In the genomic region with DNA sequence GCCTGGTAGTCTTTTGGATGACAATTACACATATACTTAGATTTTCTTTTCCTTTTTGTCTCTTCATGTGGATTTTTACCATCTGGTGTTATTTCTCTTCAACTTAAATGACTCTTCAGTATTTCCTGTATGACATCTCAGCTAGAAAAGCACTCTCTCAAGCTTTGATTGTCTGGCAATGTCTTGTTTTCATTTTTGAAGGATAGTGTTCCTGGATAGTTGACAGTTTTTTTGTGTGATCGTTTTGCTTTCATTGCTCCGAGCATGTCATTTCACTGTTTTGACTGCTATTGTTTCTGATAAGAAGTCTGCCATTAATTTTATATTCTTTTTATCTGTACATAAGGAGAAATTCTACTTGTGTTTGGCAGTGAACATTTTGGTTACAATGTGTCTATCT, we compare ENCODE assay signal across 28 cellular contexts.
"Had no signal": no experiment of that assay in that cellular context is flagged by ENCODE, and none has a peak within 500 bp of the region (broad histone marks: within the 10 kb centered on the region; RNA-seq: fewer than 3 reads in every experiment).

No MANE protein-coding gene starts in this region.

- H3K27me3 ChIP-seq: stomach, suprapubic skin, testis, thyroid gland, tibial artery, tibial nerve, transverse colon, upper lobe of left lung, upper lobe of right lung, uterus, vagina had no signal

- H3K4me1 Mint-ChIP-seq: stimulated activated effector memory CD8-positive, alpha-beta T cell treated with anti-CD3 and anti-CD28 coated beads, Interleukin-12 subunit alpha, Interleukin-12 subunit beta, amount 100 ng/mL, for 72 hours; stimulated activated memory B cell treated with anti-CD40 and anti-IgM and Interleukin-4, amounts not matched to agents 10 μg/mL and 1 μg/mL and 100 μg/mL, for 72 hours; stimulated activated naive B cell treated with anti-CD40 and anti-IgM and Interleukin-4, amounts not matched to agents 10 μg/mL and 1 μg/mL and 100 μg/mL, for 72 hours; stimulated activated naive CD8-positive, alpha-beta T cell treated with anti-CD3 and anti-CD28 coated beads, Interleukin-15, amount 100 ng/mL, for 72 hours had no signal

- H3K9me3 Mint-ChIP-seq: stimulated activated naive CD8-positive, alpha-beta T cell treated with anti-CD3 and anti-CD28 coated beads, Interleukin-15, Interleukin-2, amounts not matched to agents 100 ng/mL and 50 ng/mL, for 24 hours had no signal

- H3K4me1 ChIP-seq: stomach, suprapubic skin, testis, tibial artery, tibial nerve, transverse colon, upper lobe of left lung, upper lobe of right lung, uterus, vagina had no signal

- H3K27me3 Mint-ChIP-seq: stimulated activated memory B cell treated with anti-CD40 and anti-IgM and Interleukin-4, amounts not matched to agents 10 μg/mL and 1 μg/mL and 100 μg/mL, for 72 hours; stimulated activated naive B cell treated with anti-CD40 and anti-IgM and Interleukin-4, amounts not matched to agents 10 μg/mL and 1 μg/mL and 100 μg/mL, for 72 hours; stimulated activated naive CD8-positive, alpha-beta T cell treated with anti-CD3 and anti-CD28 coated beads, Interleukin-15, amount 100 ng/mL, for 72 hours had no signal

- H3K4me3 ChIP-seq: stomach, suprapubic skin, testis, thoracic aorta, thyroid gland, tibial artery, tibial nerve, transverse colon, upper lobe of left lung, upper lobe of right lung, uterus, vagina had no signal

- H3K27ac Mint-ChIP-seq: stimulated activated effector memory CD8-positive, alpha-beta T cell treated with anti-CD3 and anti-CD28 coated beads, Interleukin-12 subunit alpha, Interleukin-12 subunit beta, amount 100 ng/mL, for 72 hours; stimulated activated memory B cell treated with anti-CD40 and anti-IgM and Interleukin-4, amounts not matched to agents 10 μg/mL and 1 μg/mL and 100 μg/mL, for 72 hours; stimulated activated naive B cell treated with anti-CD40 and anti-IgM and Interleukin-4, amounts not matched to agents 10 μg/mL and 1 μg/mL and 100 μg/mL, for 72 hours; stimulated activated naive CD8-positive, alpha-beta T cell treated with anti-CD3 and anti-CD28 coated beads, Interleukin-15, amount 100 ng/mL, for 72 hours; stimulated activated naive CD8-positive, alpha-beta T cell treated with anti-CD3 and anti-CD28 coated beads, Interleukin-15, Interleukin-2, amounts not matched to agents 100 ng/mL and 50 ng/mL, for 24 hours; type B pancreatic cell had no signal

- DNase-seq: stimulated activated CD4-positive, alpha-beta T cell treated with anti-CD3 and anti-CD28 coated beads, Interleukin-2, amount 100 ng/mL, for 48 hours; stimulated activated CD4-positive, alpha-beta T cell treated with anti-CD3 and anti-CD28 coated beads, Interleukin-4, amount 100 ng/mL, for 1 hour; stimulated activated CD4-positive, alpha-beta T cell treated with anti-CD3 and anti-CD28 coated beads, Interleukin-4, amount 100 ng/mL, for 24 hours; stimulated activated CD4-positive, alpha-beta T cell treated with anti-CD3 and anti-CD28 coated beads, Interleukin-4, amount 100 ng/mL, for 4 hours; stimulated activated CD8-positive, alpha-beta memory T cell treated with anti-CD3 and anti-CD28 coated beads, Interleukin-4, amount 100 ng/mL, for 48 hours; stimulated activated naive B cell treated with anti-CD40 and anti-IgM and Interleukin-4, amounts not matched to agents 10 μg/mL and 1 μg/mL and 100 μg/mL, for 72 hours; stimulated activated naive CD4-positive, alpha-beta T cell; stimulated activated naive CD4-positive, alpha-beta T cell treated with Interleukin-2 at 50 U/mL for 16 hours; stimulated activated naive CD8-positive, alpha-beta T cell treated with anti-CD3 and anti-CD28 coated beads, Interleukin-15, amount 100 ng/mL, for 72 hours; stimulated activated naive CD8-positive, alpha-beta T cell treated with anti-CD3 and anti-CD28 coated beads, Interleukin-15, Interleukin-2, amounts not matched to agents 100 U/mL and 50 U/mL, for 24 hours; stomach; substantia nigra; testis; thyroid gland; tibial artery; transverse colon; trophoblast cell; upper lobe of left lung; upper lobe of right lung; uterus had no signal

- H3K27ac ChIP-seq: stomach, suprapubic skin, testis, thoracic aorta, thyroid gland, tibial artery, tibial nerve, transverse colon, upper lobe of left lung, upper lobe of right lung, uterus, vagina had no signal

- H3K36me3 ChIP-seq: stomach, suprapubic skin, thoracic aorta, thyroid gland, tibial artery, tibial nerve, transverse colon, upper lobe of left lung, upper lobe of right lung, uterus, vagina had no signal

- H3K36me3 Mint-ChIP-seq: stimulated activated effector memory CD8-positive, alpha-beta T cell treated with anti-CD3 and anti-CD28 coated beads, Interleukin-12 subunit alpha, Interleukin-12 subunit beta, amount 100 ng/mL, for 72 hours; stimulated activated memory B cell treated with anti-CD40 and anti-IgM and Interleukin-4, amounts not matched to agents 10 μg/mL and 1 μg/mL and 100 μg/mL, for 72 hours; stimulated activated naive B cell treated with anti-CD40 and anti-IgM and Interleukin-4, amounts not matched to agents 10 μg/mL and 1 μg/mL and 100 μg/mL, for 72 hours; type B pancreatic cell had no signal

- H3K4me3 Mint-ChIP-seq: stimulated activated effector memory CD8-positive, alpha-beta T cell treated with anti-CD3 and anti-CD28 coated beads, Interleukin-12 subunit alpha, Interleukin-12 subunit beta, amount 100 ng/mL, for 72 hours; stimulated activated memory B cell treated with anti-CD40 and anti-IgM and Interleukin-4, amounts not matched to agents 10 μg/mL and 1 μg/mL and 100 μg/mL, for 72 hours; stimulated activated naive B cell treated with anti-CD40 and anti-IgM and Interleukin-4, amounts not matched to agents 10 μg/mL and 1 μg/mL and 100 μg/mL, for 72 hours; stimulated activated naive CD8-positive, alpha-beta T cell treated with anti-CD3 and anti-CD28 coated beads, Interleukin-15, amount 100 ng/mL, for 72 hours; stimulated activated naive CD8-positive, alpha-beta T cell treated with anti-CD3 and anti-CD28 coated beads, Interleukin-15, Interleukin-2, amounts not matched to agents 100 ng/mL and 50 ng/mL, for 24 hours; type B pancreatic cell had no signal

- H3K9me3 ChIP-seq: suprapubic skin, testis, thoracic aorta, thyroid gland, tibial artery, transverse colon, upper lobe of left lung, upper lobe of right lung, uterus, vagina had no signal

- ATAC-seq: stimulated activated effector memory CD8-positive, alpha-beta T cell treated with anti-CD3 and anti-CD28 coated beads, Interleukin-12 subunit alpha, Interleukin-12 subunit beta, amount 100 ng/mL, for 72 hours; stimulated activated memory B cell treated with anti-CD40 and anti-IgM and Interleukin-4, amounts not matched to agents 10 μg/mL and 1 μg/mL and 100 μg/mL, for 72 hours; stimulated activated naive B cell treated with anti-CD40 and anti-IgM and Interleukin-4, amounts not matched to agents 10 μg/mL and 1 μg/mL and 100 μg/mL, for 72 hours; stimulated activated naive CD8-positive, alpha-beta T cell treated with anti-CD3 and anti-CD28 coated beads, Interleukin-15, amount 100 ng/mL, for 72 hours; stimulated activated naive CD8-positive, alpha-beta T cell treated with anti-CD3 and anti-CD28 coated beads, Interleukin-15, Interleukin-2, amounts not matched to agents 100 U/mL and 50 U/mL, for 24 hours; upper lobe of right lung had no signal
